In the genomic region with DNA sequence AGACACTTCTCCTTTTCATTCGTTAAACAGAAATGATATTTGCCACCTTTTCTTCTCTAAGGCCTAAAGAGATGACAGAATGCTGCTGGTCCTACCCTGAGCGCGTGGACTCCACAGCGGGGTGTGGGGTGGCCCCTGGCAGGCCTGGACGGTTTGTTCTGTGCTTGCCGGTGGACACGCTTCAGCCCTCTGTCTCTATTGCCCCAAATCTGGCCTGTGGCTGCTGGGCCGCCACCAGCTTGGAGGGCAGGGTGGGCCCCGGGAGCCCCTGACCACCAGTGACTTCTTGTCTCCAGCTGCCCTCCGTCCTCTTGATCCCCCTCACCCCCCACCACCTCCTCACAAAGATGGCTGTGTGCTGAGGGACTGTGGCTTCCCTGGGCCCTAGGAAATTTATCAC, we compare ENCODE assay signal across 18 cellular contexts. TPM values are rescaled to one million over a fixed set of nuclear protein-coding genes. Genes with fewer than 3 reads are reported as not detected.
DNase-seq lines count a peak whose midpoint lies in the region; ATAC-seq and TF ChIP-seq lines count a peak whose summit lies in the region.
"Had no signal": no experiment of that assay in that cellular context is flagged by ENCODE, and none has a peak within 500 bp of the region (broad histone marks: within the 10 kb centered on the region; RNA-seq: fewer than 3 reads in every experiment).

No MANE protein-coding gene starts in this region.

- peaks cover 98% of the 10 kb centered on the region for H3K79me2 ChIP-seq in SK-N-SH (ENCODE audit: insufficient read depth)

- H3K4me1 Mint-ChIP-seq in CD8-positive, alpha-beta memory T cell = peaks cover 0 to 7% (median 2%) of the 10 kb centered on the region in 3 donors

- ATAC-seq in SK-N-SH treated with all-trans-retinoic acid at 6 μM for 48 hours = no peak
- ATAC-seq: stimulated activated naive CD8-positive, alpha-beta T cell treated with anti-CD3 and anti-CD28 coated beads, Interleukin-15, amount 100 ng/mL, for 72 hours had no signal

- H3K9me2 ChIP-seq in SK-N-SH = no peaks in the 10 kb centered on the region

- H3F3A ChIP-seq in SK-N-SH (replicated peaks; ENCODE audit: insufficient read depth) = peaks cover 21% of the 10 kb centered on the region

- no peak for TF ChIP-seq EP300 in SK-N-SH (IDR thresholded peaks at IDR 0.05; ENCODE audit: borderline replicate concordance in 1 of 2, low read depth in 1 of 2, low read length in 1 of 2)

- WGBS in SK-N-SH (ENCODE audit: low lambda C conversion rate) = 72% methylated on average over 4 of the region's 10 CpGs

- H3K4me1 ChIP-seq in SK-N-SH (ENCODE audit: control insufficient read depth in 1 of 2, insufficient read depth in 2 of 2, low read depth in 1 of 2, low read length in 1 of 2) = peaks cover 36 to 48% of the 10 kb centered on the region in 2 experiments; a peak in 3 of 4 replicates
- peaks cover 19% of the 10 kb centered on the region for H3K4me1 ChIP-seq in rectal smooth muscle tissue (ENCODE audit: control insufficient read depth, insufficient read depth, low read length)
- peaks cover 97% of the 10 kb centered on the region for H3K4me1 ChIP-seq in vagina
- H3K4me1 ChIP-seq in CD8-positive, alpha-beta memory T cell (ENCODE audit: insufficient read depth, low read length) = peaks cover 5% of the 10 kb centered on the region

- no peak for TF ChIP-seq POLR2A in vagina (IDR thresholded peaks at IDR 0.05)

- TF ChIP-seq CTCF in SK-N-SH (IDR thresholded peaks at IDR 0.05) = no peak
- no peak for TF ChIP-seq CTCF in vagina (IDR thresholded peaks at IDR 0.05)

- no peak overlapping the region for H3K4me2 ChIP-seq in SK-N-SH

- CTCF ChIA-PET in SK-N-SH (lab: Yijun Ruan, JAX) = interaction anchor here (1.0 to 1.6 kb wide), 4 partner anchors 14 to 79 kb away, joined by 3 to 5 read pairs (median 4); no protein-coding TSS in a partner anchor
- CTCF ChIA-PET in CD8-positive, alpha-beta memory T cell (lab: Charles Lee) = no interaction called here

- no peak overlapping the region for H2AFZ ChIP-seq in SK-N-SH (ENCODE audit: low read depth)

- TF ChIP-seq RAD21 in SK-N-SH (IDR thresholded peaks at IDR 0.05; ENCODE audit: low read length) = no peak

- H3K4me3 Mint-ChIP-seq in CD8-positive, alpha-beta memory T cell = no peak overlapping the region
- H3K4me3 Mint-ChIP-seq: activated B cell treated with CpG ODN at 0.5 μM for 24 hours; CD14-positive monocyte; stimulated activated naive CD8-positive, alpha-beta T cell treated with anti-CD3 and anti-CD28 coated beads, Interleukin-15, amount 100 ng/mL, for 72 hours had no signal

- DNase-seq in SK-N-SH = peak; percentile 12
- peak; percentile 37 for DNase-seq in globus pallidus (ENCODE audit: low spot score)
- no peak for DNase-seq in vagina (ENCODE audit: extremely low spot score in 2 of 2)
- DNase-seq in cerebellar cortex (ENCODE audit: low spot score) = no peak
- DNase-seq in CD8-positive, alpha-beta memory T cell = no peak
- DNase-seq in NCI-H2081 (lab: John Stamatoyannopoulos, UW) = no peak
- DNase-seq: activated B cell treated with CpG ODN at 0.5 μM for 24 hours; activated naive CD4-positive, alpha-beta T cell treated with anti-CD3 and anti-CD28 coated beads, Interleukin-2, amount 50 U/mL, for 16 hours; DND-41; heart left ventricle; NCI-H187; NCI-H524 treated with DMSO at 0.1 percent for 48 hours; small intestine; stimulated activated naive CD8-positive, alpha-beta T cell treated with anti-CD3 and anti-CD28 coated beads, Interleukin-15, amount 100 ng/mL, for 72 hours; T-helper 1 cell had no signal

- H3K9ac ChIP-seq in SK-N-SH = no peak overlapping the region
- no peak overlapping the region for H3K9ac ChIP-seq in rectal smooth muscle tissue (ENCODE audit: low read length)

- no peak overlapping the region for H3K4me3 ChIP-seq in SK-N-SH (ENCODE audit: low read depth in 2 of 2, low read length in 1 of 2)
- H3K4me3 ChIP-seq in rectal smooth muscle tissue (ENCODE audit: low read length) = no peak overlapping the region
- H3K4me3 ChIP-seq in vagina = peak overlapping the region in 1 of 2 donors; percentile 5
- no peak overlapping the region for H3K4me3 ChIP-seq in CD8-positive, alpha-beta memory T cell (ENCODE audit: low read length)
- H3K4me3 ChIP-seq: heart left ventricle had no signal

- peaks cover 38% of the 10 kb centered on the region for H4K20me1 ChIP-seq in SK-N-SH (ENCODE audit: insufficient read depth)

- POLR2A ChIA-PET in SK-N-SH (lab: Yijun Ruan, JAX) = no interaction called here
- POLR2A ChIA-PET in CD8-positive, alpha-beta memory T cell (lab: Charles Lee) = no interaction called here

- H3K27ac Mint-ChIP-seq in CD8-positive, alpha-beta memory T cell = no peak overlapping the region
- H3K27ac Mint-ChIP-seq: activated B cell treated with CpG ODN at 0.5 μM for 24 hours, CD14-positive monocyte had no signal

- H3K27ac ChIP-seq in SK-N-SH (ENCODE audit: low read depth in 2 of 2, low read length in 1 of 2) (no peak overlapping the region), rectal smooth muscle tissue (ENCODE audit: low read depth, low read length) (peak overlapping the region; percentile 47), vagina (peak overlapping the region; percentile 55)
- H3K27ac ChIP-seq in CD8-positive, alpha-beta memory T cell (ENCODE audit: low read depth, low read length) = no peak overlapping the region

- no peaks in the 10 kb centered on the region for H3K36me3 ChIP-seq in SK-N-SH (replicated peaks in 1 of 2; ENCODE audit: control insufficient read depth in 1 of 2, insufficient read depth in 2 of 2, low read length in 1 of 2)
- peaks cover 6% of the 10 kb centered on the region for H3K36me3 ChIP-seq in rectal smooth muscle tissue (ENCODE audit: control insufficient read depth, insufficient read depth, low read length)
- H3K36me3 ChIP-seq in vagina = no peaks in the 10 kb centered on the region
- H3K36me3 ChIP-seq in CD8-positive, alpha-beta memory T cell (ENCODE audit: insufficient read depth, low read length) = no peaks in the 10 kb centered on the region

- peaks cover 25 to 50% of the 10 kb centered on the region in 2 donors for H3K27me3 Mint-ChIP-seq in CD8-positive, alpha-beta memory T cell

- no peaks in the 10 kb centered on the region for H3K36me3 Mint-ChIP-seq in CD8-positive, alpha-beta memory T cell

- no peaks in the 10 kb centered on the region for H3K9me3 ChIP-seq in SK-N-SH
- H3K9me3 ChIP-seq in vagina = no peaks in the 10 kb centered on the region
- no peaks in the 10 kb centered on the region for H3K9me3 ChIP-seq in CD8-positive, alpha-beta memory T cell (ENCODE audit: low read length)
- H3K9me3 ChIP-seq: heart left ventricle had no signal

- H3K9me3 Mint-ChIP-seq in CD8-positive, alpha-beta memory T cell = no peaks in the 10 kb centered on the region
- H3K9me3 Mint-ChIP-seq: activated B cell treated with CpG ODN at 0.5 μM for 24 hours; stimulated activated naive CD8-positive, alpha-beta T cell treated with anti-CD3 and anti-CD28 coated beads, Interleukin-15, amount 100 ng/mL, for 72 hours had no signal

- intact Hi-C loops in vagina (cut with DNase I) = loop anchor here (10.0 kb wide), 2 partner anchors 45 to 365 kb away; no protein-coding TSS in a partner anchor

- no peaks in the 10 kb centered on the region for H3K27me3 ChIP-seq in SK-N-SH (ENCODE audit: insufficient read depth)
- H3K27me3 ChIP-seq in rectal smooth muscle tissue (ENCODE audit: control insufficient read depth, insufficient read depth, low read length) = peaks cover 2% of the 10 kb centered on the region
- H3K27me3 ChIP-seq in vagina = no peaks in the 10 kb centered on the region
- H3K27me3 ChIP-seq in CD8-positive, alpha-beta memory T cell (ENCODE audit: insufficient read depth, low read length, poor library complexity, severe bottlenecking) = no peaks in the 10 kb centered on the region

TF ChIP-seq in SK-N-SH, 30 proteins besides CTCF, POLR2A, EP300 and RAD21 (continues in another document):
- TF ChIP-seq, protein P1, sequence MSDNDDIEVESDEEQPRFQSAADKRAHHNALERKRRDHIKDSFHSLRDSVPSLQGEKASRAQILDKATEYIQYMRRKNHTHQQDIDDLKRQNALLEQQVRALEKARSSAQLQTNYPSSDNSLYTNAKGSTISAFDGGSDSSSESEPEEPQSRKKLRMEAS (IDR thresholded peaks at IDR 0.05; ENCODE audit: low read depth) = no peak
- TF ChIP-seq SIN3A (IDR thresholded peaks at IDR 0.05; ENCODE audit: borderline replicate concordance, low read depth, low read length) (no peak), ELF1 (IDR thresholded peaks at IDR 0.05) (no peak), CHD2 (IDR thresholded peaks at IDR 0.05; ENCODE audit: low read length, partially characterized antibody) (no peak), RXRA (IDR thresholded peaks at IDR 0.05; ENCODE audit: borderline replicate concordance, low read depth) (no peak), TAF1 (IDR thresholded peaks at IDR 0.05; ENCODE audit: borderline replicate concordance, low read depth, low read length) (no peak)

TF ChIP-seq in SK-N-SH treated with all-trans-retinoic acid at 6 μM for 48 hours, 23 proteins besides CTCF, POLR2A, EP300 and RAD21:
- no peak for TF ChIP-seq TOX (CRISPR knock-in tag; IDR thresholded peaks at IDR 0.05; ENCODE audit: borderline replicate concordance)
- TF ChIP-seq BACH2 (CRISPR knock-in tag; IDR thresholded peaks at IDR 0.05; ENCODE audit: borderline replicate concordance) = no peak
- no peak for TF ChIP-seq SNAI2 (CRISPR knock-in tag; IDR thresholded peaks at IDR 0.05)
- TF ChIP-seq ZC3H10 (CRISPR knock-in tag; IDR thresholded peaks at IDR 0.05) = no peak
- TF ChIP-seq ISL1 (CRISPR knock-in tag; IDR thresholded peaks at IDR 0.05) = no peak
- TF ChIP-seq GLIS3 (CRISPR knock-in tag; IDR thresholded peaks at IDR 0.05) = no peak
- TF ChIP-seq, protein P2, sequence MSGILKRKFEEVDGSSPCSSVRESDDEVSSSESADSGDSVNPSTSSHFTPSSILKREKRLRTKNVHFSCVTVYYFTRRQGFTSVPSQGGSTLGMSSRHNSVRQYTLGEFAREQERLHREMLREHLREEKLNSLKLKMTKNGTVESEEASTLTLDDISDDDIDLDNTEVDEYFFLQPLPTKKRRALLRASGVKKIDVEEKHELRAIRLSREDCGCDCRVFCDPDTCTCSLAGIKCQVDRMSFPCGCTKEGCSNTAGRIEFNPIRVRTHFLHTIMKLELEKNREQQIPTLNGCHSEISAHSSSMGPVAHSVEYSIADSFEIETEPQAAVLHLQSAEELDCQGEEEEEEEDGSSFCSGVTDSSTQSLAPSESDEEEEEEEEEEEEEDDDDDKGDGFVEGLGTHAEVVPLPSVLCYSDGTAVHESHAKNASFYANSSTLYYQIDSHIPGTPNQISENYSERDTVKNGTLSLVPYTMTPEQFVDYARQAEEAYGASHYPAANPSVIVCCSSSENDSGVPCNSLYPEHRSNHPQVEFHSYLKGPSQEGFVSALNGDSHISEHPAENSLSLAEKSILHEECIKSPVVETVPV (CRISPR knock-in tag; IDR thresholded peaks at IDR 0.05) = no peak

RNA-seq across cellular contexts. Expression of gene CHST3, which starts 5.7 kb away (rescaled TPM):
- polyA plus RNA-seq in SK-N-SH (2012; rRNA removed) = 6.0 and 6.1 TPM in 2 replicates
- 4.1 and 5.6 TPM in 2 replicates for polyA plus RNA-seq in SK-N-SH (2012; cell fraction: cytosol; rRNA removed)
- polyA plus RNA-seq in SK-N-SH (2012; cell fraction: nucleus; rRNA removed) = 5.7 and 6.8 TPM in 2 replicates
- 26.0 TPM for total RNA-seq in vagina
- under 1 TPM; 0.07 TPM for total RNA-seq in CD8-positive, alpha-beta memory T cell
- not detected for polyA plus RNA-seq in CD8-positive, alpha-beta memory T cell
- total RNA-seq: activated B cell treated with CpG ODN at 0.5 μM for 24 hours had no signal
- polyA plus RNA-seq: CD14-positive monocyte had no signal

Comparison
In these comparisons a context has a peak if more than half of its experiments do, and no peak if none do; other contexts are left out.
1. DNase-seq: peak in SK-N-SH (single experiment) and globus pallidus (single experiment); none in vagina (0 of 2), cerebellar cortex (single experiment), CD8-positive, alpha-beta memory T cell (0 of 5) and NCI-H2081 (0 of 2).
2. H3K27ac ChIP-seq: peak in rectal smooth muscle tissue (single experiment) and vagina (single experiment); none in SK-N-SH (0 of 2) and CD8-positive, alpha-beta memory T cell (single experiment).
3. RNA of gene CHST3, which starts 5.7 kb away (total RNA-seq): 26.0 TPM in vagina (single experiment); 0.07 TPM in CD8-positive, alpha-beta memory T cell; every median in the first group is over 10 times any median in the second.